22 cellular contexts compared by ENCODE assay signal in genomic region chr3:63870606-63871005, GRCh38. TPM values are rescaled to one million over a fixed set of nuclear protein-coding genes. Genes with fewer than 3 reads are reported as not detected.
"Had no signal": no experiment of that assay in that cellular context is flagged by ENCODE, and none has a peak within 500 bp of the region (broad histone marks: within the 10 kb centered on the region; RNA-seq: fewer than 3 reads in every experiment).

No MANE protein-coding gene starts in this region.

- H3K4me3 Mint-ChIP-seq: activated CD4-positive, alpha-beta memory T cell treated with anti-CD3 and anti-CD28 coated beads, Interleukin-2, amount 10 ng/mL, durations not matched to agents 7 days and 5 days; activated T-cell treated with anti-CD3 and anti-CD28 coated beads, Interleukin-2, amount 50 U/mL, for 24 hours; central memory CD8-positive, alpha-beta T cell; nephron progenitor cell; stimulated activated naive CD8-positive, alpha-beta T cell treated with anti-CD3 and anti-CD28 coated beads, Interleukin-15, amount 100 ng/mL, for 72 hours; T-helper 1 cell treated with Interleukin-12 subunit alpha and Interleukin-12 subunit beta and Interleukin-4 antibody, amounts not matched to agents 30 μg/mL and 1 μg/mL, for 36 hours; type B pancreatic cell had no signal

- H3K27ac Mint-ChIP-seq: activated CD4-positive, alpha-beta memory T cell treated with anti-CD3 and anti-CD28 coated beads, Interleukin-2, amount 10 ng/mL, durations not matched to agents 7 days and 5 days; activated naive CD4-positive, alpha-beta T cell treated with anti-CD3 and anti-CD28 coated beads, Interleukin-2, amount 50 U/mL, for 72 hours; activated T-cell treated with anti-CD3 and anti-CD28 coated beads, Interleukin-2, amount 50 U/mL, for 24 hours; nephron progenitor cell; stimulated activated naive CD8-positive, alpha-beta T cell treated with anti-CD3 and anti-CD28 coated beads, Interleukin-15, amount 100 ng/mL, for 72 hours; T-helper 1 cell treated with Interleukin-12 subunit alpha and Interleukin-12 subunit beta and Interleukin-4 antibody, amounts not matched to agents 30 μg/mL and 1 μg/mL, for 36 hours; type B pancreatic cell had no signal

- H3K9me3 ChIP-seq: right lobe of liver, spleen had no signal

- H3K4me1 ChIP-seq: right lobe of liver had no signal

- H3K36me3 ChIP-seq: right lobe of liver had no signal

- ATAC-seq: activated naive CD4-positive, alpha-beta T cell treated with anti-CD3 and anti-CD28 coated beads, Interleukin-2, amount 50 U/mL, for 72 hours; right lobe of liver; stimulated activated naive CD8-positive, alpha-beta T cell treated with anti-CD3 and anti-CD28 coated beads, Interleukin-15, amount 100 ng/mL, for 72 hours had no signal

- DNase-seq: activated CD4-positive, alpha-beta memory T cell treated with anti-CD3 and anti-CD28 coated beads, Interleukin-2, amount 10 ng/mL, durations not matched to agents 7 days and 5 days; activated CD4-positive, alpha-beta T cell treated with anti-CD3 and anti-CD28 coated beads for 4 hours; activated effector memory CD4-positive, alpha-beta T cell treated with Interleukin-2 at 50 U/mL for 16 hours; activated T-cell treated with anti-CD3 and anti-CD28 coated beads, Interleukin-2, amount 50 U/mL, for 24 hours; effector CD4-positive, alpha-beta T cell; foreskin melanocyte; head of caudate nucleus; kidney glomerular epithelial cell; nephron progenitor cell; right lobe of liver; spleen; stimulated activated naive CD8-positive, alpha-beta T cell treated with anti-CD3 and anti-CD28 coated beads, Interleukin-15, amount 100 ng/mL, for 72 hours had no signal

- H3K4me3 ChIP-seq: coronary artery, right lobe of liver, spleen had no signal

- H3K27me3 Mint-ChIP-seq: activated CD4-positive, alpha-beta memory T cell treated with anti-CD3 and anti-CD28 coated beads, Interleukin-2, amount 10 ng/mL, durations not matched to agents 7 days and 5 days; activated T-cell treated with anti-CD3 and anti-CD28 coated beads, Interleukin-2, amount 50 U/mL, for 24 hours; central memory CD8-positive, alpha-beta T cell; stimulated activated naive CD8-positive, alpha-beta T cell treated with anti-CD3 and anti-CD28 coated beads, Interleukin-15, amount 100 ng/mL, for 72 hours; type B pancreatic cell had no signal

- H3K27me3 ChIP-seq: right lobe of liver, spleen had no signal

RNA-seq across cellular contexts. Expression of gene SCAANT1, which starts 41.6 kb away (rescaled TPM):
- total RNA-seq: activated CD4-positive, alpha-beta memory T cell treated with anti-CD3 and anti-CD28 coated beads, Interleukin-2, amount 10 ng/mL, durations not matched to agents 7 days and 5 days; activated naive CD4-positive, alpha-beta T cell treated with anti-CD3 and anti-CD28 coated beads, Interleukin-2, amount 50 U/mL, for 72 hours; liver; omental fat pad; pulmonary artery endothelial cell; right lobe of liver; spleen; temporal lobe had no signal

RNA-seq across cellular contexts. Expression of gene C3orf49, which starts 51.5 kb away (rescaled TPM):
- total RNA-seq: activated CD4-positive, alpha-beta memory T cell treated with anti-CD3 and anti-CD28 coated beads, Interleukin-2, amount 10 ng/mL, durations not matched to agents 7 days and 5 days; activated naive CD4-positive, alpha-beta T cell treated with anti-CD3 and anti-CD28 coated beads, Interleukin-2, amount 50 U/mL, for 72 hours; fibroblast of lung; liver; omental fat pad; pulmonary artery endothelial cell; right lobe of liver; spleen; temporal lobe had no signal
